Comparison of ENCODE assay signal across 18 cellular contexts in the genomic region with DNA sequence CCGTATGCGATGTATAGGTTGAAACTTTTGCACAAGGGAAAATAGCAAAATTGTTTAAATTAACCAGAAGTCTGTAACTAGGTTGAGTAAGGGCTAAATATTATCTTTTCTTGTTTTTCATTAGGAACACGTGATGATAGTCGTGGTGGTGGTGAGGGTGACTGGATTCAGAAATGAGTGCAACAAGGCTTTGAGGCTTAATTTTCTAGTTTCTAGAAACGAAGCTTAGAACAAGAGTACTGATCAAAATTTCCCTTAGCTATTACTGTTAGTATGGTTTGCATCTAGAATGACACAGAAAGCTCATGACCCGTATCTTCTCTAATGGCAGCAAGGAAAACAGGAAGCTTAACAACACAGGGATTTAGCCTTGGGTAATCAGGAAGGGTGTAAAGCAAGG. TPM values are rescaled to one million over a fixed set of nuclear protein-coding genes. Genes with fewer than 3 reads are reported as not detected.
DNase-seq lines count a peak whose midpoint lies in the region; ATAC-seq and TF ChIP-seq lines count a peak whose summit lies in the region.
"Had no signal": no experiment of that assay in that cellular context is flagged by ENCODE, and none has a peak within 500 bp of the region (broad histone marks: within the 10 kb centered on the region; RNA-seq: fewer than 3 reads in every experiment).

No MANE protein-coding gene starts in this region.

- H3K4me3 ChIP-seq in adrenal gland: no peak overlapping the region
- H3K4me3 ChIP-seq: stomach, upper lobe of right lung had no signal

- H3K27ac Mint-ChIP-seq in activated naive CD4-positive, alpha-beta T cell treated with anti-CD3 and anti-CD28 coated beads, Interleukin-2, amount 50 U/mL, for 24 hours: peak overlapping the region; percentile 97
- peak overlapping the region; percentile 84 for H3K27ac Mint-ChIP-seq in activated naive CD8-positive, alpha-beta T cell
- peak overlapping the region; percentile 75 for H3K27ac Mint-ChIP-seq in stimulated activated naive B cell treated with anti-CD40 and anti-IgM and Interleukin-4, amounts not matched to agents 10 μg/mL and 1 μg/mL and 100 μg/mL, for 72 hours
- H3K27ac Mint-ChIP-seq: dendritic cell treated with granulocyte-macrophage colony-stimulating factor and Interleukin-4, amounts not matched to agents 40 ng/mL and 50 ng/mL, for 4 days had no signal

- H3K9me3 Mint-ChIP-seq in activated naive CD4-positive, alpha-beta T cell treated with anti-CD3 and anti-CD28 coated beads, Interleukin-2, amount 50 U/mL, for 24 hours: no peaks in the 10 kb centered on the region
- H3K9me3 Mint-ChIP-seq in activated naive CD8-positive, alpha-beta T cell (ENCODE audit: low read depth): no peaks in the 10 kb centered on the region
- no peaks in the 10 kb centered on the region for H3K9me3 Mint-ChIP-seq in stimulated activated naive B cell treated with anti-CD40 and anti-IgM and Interleukin-4, amounts not matched to agents 10 μg/mL and 1 μg/mL and 100 μg/mL, for 72 hours
- H3K9me3 Mint-ChIP-seq: dendritic cell treated with granulocyte-macrophage colony-stimulating factor and Interleukin-4, amounts not matched to agents 40 ng/mL and 50 ng/mL, for 4 days had no signal

- H3K4me1 Mint-ChIP-seq in activated naive CD4-positive, alpha-beta T cell treated with anti-CD3 and anti-CD28 coated beads, Interleukin-2, amount 50 U/mL, for 24 hours: peaks cover 27% of the 10 kb centered on the region
- peaks cover 28% of the 10 kb centered on the region for H3K4me1 Mint-ChIP-seq in activated naive CD8-positive, alpha-beta T cell (ENCODE audit: low read depth)
- H3K4me1 Mint-ChIP-seq in stimulated activated naive B cell treated with anti-CD40 and anti-IgM and Interleukin-4, amounts not matched to agents 10 μg/mL and 1 μg/mL and 100 μg/mL, for 72 hours: peaks cover 12 to 15% of the 10 kb centered on the region in 2 donors

- peak; percentile 80 for ATAC-seq in HG02885 (IDR thresholded peaks at IDR 0.05; ENCODE audit: poor library complexity, unreplicated experiment)
- ATAC-seq in stimulated activated naive B cell treated with anti-CD40 and anti-IgM and Interleukin-4, amounts not matched to agents 10 μg/mL and 1 μg/mL and 100 μg/mL, for 72 hours (replicated peaks): no peak
- ATAC-seq: HepG2, upper lobe of right lung had no signal

- H3K4me1 ChIP-seq in adrenal gland (replicated peaks in 1 of 2): peaks cover 0 to 2% of the 10 kb centered on the region in 2 donors
- H3K4me1 ChIP-seq: upper lobe of right lung had no signal

- no peak for TF ChIP-seq CTCF in adrenal gland (IDR thresholded peaks at IDR 0.05)

- H3K9me3 ChIP-seq in adrenal gland (replicated peaks in 1 of 3): no peaks in the 10 kb centered on the region
- H3K9me3 ChIP-seq: Caco-2, stomach, upper lobe of right lung had no signal

- peaks cover 0 to 84% of the 10 kb centered on the region in 2 donors for H3K36me3 ChIP-seq in adrenal gland (replicated peaks in 1 of 2)

- H3K27ac ChIP-seq in adrenal gland: no peak overlapping the region
- H3K27ac ChIP-seq: epithelial cell of prostate, stomach, upper lobe of right lung had no signal

- H3K27me3 ChIP-seq in adrenal gland: no peaks in the 10 kb centered on the region
- H3K27me3 ChIP-seq: stomach, upper lobe of right lung had no signal

- peaks cover 21% of the 10 kb centered on the region for H3K36me3 Mint-ChIP-seq in activated naive CD4-positive, alpha-beta T cell treated with anti-CD3 and anti-CD28 coated beads, Interleukin-2, amount 50 U/mL, for 24 hours
- peaks cover 8% of the 10 kb centered on the region for H3K36me3 Mint-ChIP-seq in activated naive CD8-positive, alpha-beta T cell
- H3K36me3 Mint-ChIP-seq in stimulated activated naive B cell treated with anti-CD40 and anti-IgM and Interleukin-4, amounts not matched to agents 10 μg/mL and 1 μg/mL and 100 μg/mL, for 72 hours: peaks cover 28 to 32% of the 10 kb centered on the region in 2 donors

- H3K4me3 Mint-ChIP-seq in activated naive CD4-positive, alpha-beta T cell treated with anti-CD3 and anti-CD28 coated beads, Interleukin-2, amount 50 U/mL, for 24 hours: no peak overlapping the region
- H3K4me3 Mint-ChIP-seq in activated naive CD8-positive, alpha-beta T cell: no peak overlapping the region
- no peak overlapping the region for H3K4me3 Mint-ChIP-seq in stimulated activated naive B cell treated with anti-CD40 and anti-IgM and Interleukin-4, amounts not matched to agents 10 μg/mL and 1 μg/mL and 100 μg/mL, for 72 hours
- H3K4me3 Mint-ChIP-seq: dendritic cell treated with granulocyte-macrophage colony-stimulating factor and Interleukin-4, amounts not matched to agents 40 ng/mL and 50 ng/mL, for 4 days had no signal

- intact Hi-C loops in adrenal gland (cut with DNase I): no loop called here

- no peak for DNase-seq in activated naive CD4-positive, alpha-beta T cell treated with anti-CD3 and anti-CD28 coated beads, Interleukin-2, amount 50 U/mL, for 16 hours
- no peak for DNase-seq in stimulated activated naive B cell treated with anti-CD40 and anti-IgM and Interleukin-4, amounts not matched to agents 10 μg/mL and 1 μg/mL and 100 μg/mL, for 72 hours
- no peak for DNase-seq in adrenal gland
- no peak for DNase-seq in ecto neural progenitor cell (ENCODE audit: low spot score)
- DNase-seq in activated effector memory CD4-positive, alpha-beta T cell treated with Interleukin-2 at 50 U/mL for 16 hours: no peak
- DNase-seq: Caco-2, foreskin fibroblast, hypothalamus, NCI-H1417, NCI-H526, stomach, upper lobe of right lung had no signal

- TF ChIP-seq POLR2A in adrenal gland (IDR thresholded peaks at IDR 0.05): no peak

- WGBS in adrenal gland, 4 donors: 86 to 91% (median 88%) methylated on average over 6 of the region's 6 CpGs

- H3K27me3 Mint-ChIP-seq in activated naive CD4-positive, alpha-beta T cell treated with anti-CD3 and anti-CD28 coated beads, Interleukin-2, amount 50 U/mL, for 24 hours: no peaks in the 10 kb centered on the region
- no peaks in the 10 kb centered on the region for H3K27me3 Mint-ChIP-seq in activated naive CD8-positive, alpha-beta T cell
- no peaks in the 10 kb centered on the region for H3K27me3 Mint-ChIP-seq in stimulated activated naive B cell treated with anti-CD40 and anti-IgM and Interleukin-4, amounts not matched to agents 10 μg/mL and 1 μg/mL and 100 μg/mL, for 72 hours
- H3K27me3 Mint-ChIP-seq: dendritic cell treated with granulocyte-macrophage colony-stimulating factor and Interleukin-4, amounts not matched to agents 40 ng/mL and 50 ng/mL, for 4 days had no signal

RNA-seq across cellular contexts. Expression of a gene that starts 7.0 kb away (rescaled TPM):
- total RNA-seq in adrenal gland: 100 to 1,000 TPM in 5 of 8 donors, 10 to 100 TPM in 3; 70.6 to 744 (median 108) TPM
- polyA plus RNA-seq in adrenal gland: 100 to 1,000 TPM; 208 to 602 (median 475) TPM

RNA-seq across cellular contexts. Expression of a gene that starts 7.1 kb away (rescaled TPM):
- total RNA-seq in adrenal gland: 10 to 100 TPM in 6 of 8 donors, 1 to 10 TPM in 2; 6.7 to 17.6 (median 12.0) TPM
- polyA plus RNA-seq in adrenal gland: 10 to 100 TPM in 1 of 3 donors, 1 to 10 TPM in 2; 3.5 to 13.6 (median 7.4) TPM

RNA-seq across cellular contexts. Expression of a gene that starts 46.0 kb away (rescaled TPM):
- 10 to 100 TPM; 32.8 to 67.5 (median 53.6) TPM for total RNA-seq in adrenal gland
- 10 to 100 TPM; 24.2 to 85.0 (median 30.4) TPM for polyA plus RNA-seq in adrenal gland
